ENCODE assay signal across 16 cellular contexts in genomic region chr5:376951-377325, GRCh38. TPM values are rescaled to one million over a fixed set of nuclear protein-coding genes. Genes with fewer than 3 reads are reported as not detected.
A peak's percentile ranks its signal among the peaks of the same experiment; 100 is the strongest.
DNase-seq lines count a peak whose midpoint lies in the region; ATAC-seq and TF ChIP-seq lines count a peak whose summit lies in the region.
"Had no signal": no experiment of that assay in that cellular context is flagged by ENCODE, and none has a peak within 500 bp of the region (broad histone marks: within the 10 kb centered on the region; RNA-seq: fewer than 3 reads in every experiment).

No MANE protein-coding gene starts in this region.

- H3K36me3 Mint-ChIP-seq in activated naive CD4-positive, alpha-beta T cell treated with anti-CD3 and anti-CD28 coated beads, Interleukin-2, amount 10 ng/mL, durations not matched to agents 7 days and 5 days: peaks cover 26% of the 10 kb centered on the region
- peaks cover 15% of the 10 kb centered on the region for H3K36me3 Mint-ChIP-seq in activated CD4-positive, alpha-beta memory T cell treated with anti-CD3 and anti-CD28 coated beads for 36 hours
- H3K36me3 Mint-ChIP-seq in type B pancreatic cell: peaks cover 9% of the 10 kb centered on the region
- H3K36me3 Mint-ChIP-seq: T-cell had no signal

- POLR2A ChIA-PET in activated CD4-positive, alpha-beta memory T cell treated with anti-CD3 and anti-CD28 coated beads for 36 hours (lab: Charles Lee): interaction anchor here (0.6 kb wide), 1 partner anchor 264 kb away, joined by 3 read pairs; no protein-coding TSS in a partner anchor

- no peaks in the 10 kb centered on the region for H3K27me3 Mint-ChIP-seq in activated naive CD4-positive, alpha-beta T cell treated with anti-CD3 and anti-CD28 coated beads, Interleukin-2, amount 10 ng/mL, durations not matched to agents 7 days and 5 days
- peaks cover 9% of the 10 kb centered on the region for H3K27me3 Mint-ChIP-seq in activated CD4-positive, alpha-beta memory T cell treated with anti-CD3 and anti-CD28 coated beads for 36 hours
- peaks cover 6% of the 10 kb centered on the region for H3K27me3 Mint-ChIP-seq in type B pancreatic cell

- CTCF ChIA-PET in activated naive CD4-positive, alpha-beta T cell treated with anti-CD3 and anti-CD28 coated beads, Interleukin-2, amount 10 ng/mL, durations not matched to agents 7 days and 5 days (lab: Charles Lee): no interaction called here
- CTCF ChIA-PET in activated CD4-positive, alpha-beta memory T cell treated with anti-CD3 and anti-CD28 coated beads for 36 hours (lab: Charles Lee): no interaction called here

- no peak for DNase-seq in activated naive CD4-positive, alpha-beta T cell treated with anti-CD3 and anti-CD28 coated beads, Interleukin-2, amount 10 ng/mL, durations not matched to agents 7 days and 5 days
- DNase-seq in activated naive CD4-positive, alpha-beta T cell treated with Interleukin-2 at 50 U/mL for 16 hours: no peak
- DNase-seq in activated CD4-positive, alpha-beta memory T cell treated with anti-CD3 and anti-CD28 coated beads for 36 hours: no peak
- DNase-seq in islet precursor cell: peak; percentile 35
- DNase-seq in type B pancreatic cell (ENCODE audit: extremely low spot score, unreplicated experiment): peak; percentile 36
- no peak for DNase-seq in foreskin melanocyte
- DNase-seq in medulla oblongata (ENCODE audit: extremely low spot score): no peak
- DNase-seq: anterior cingulate cortex; effector memory CD4-positive, alpha-beta T cell; MG63; NCI-H1694 treated with DMSO at 0.1 percent for 48 hours; NCI-H345 had no signal

- ATAC-seq in HG02798 (IDR thresholded peaks at IDR 0.05; ENCODE audit: poor library complexity, unreplicated experiment): no peak
- ATAC-seq: T-cell had no signal

- peaks cover 6% of the 10 kb centered on the region for H3K9me3 Mint-ChIP-seq in activated naive CD4-positive, alpha-beta T cell treated with anti-CD3 and anti-CD28 coated beads, Interleukin-2, amount 10 ng/mL, durations not matched to agents 7 days and 5 days
- H3K9me3 Mint-ChIP-seq in activated CD4-positive, alpha-beta memory T cell treated with anti-CD3 and anti-CD28 coated beads for 36 hours: peaks cover 4% of the 10 kb centered on the region
- H3K9me3 Mint-ChIP-seq in type B pancreatic cell: peaks cover 3% of the 10 kb centered on the region
- H3K9me3 Mint-ChIP-seq: central memory CD8-positive, alpha-beta T cell had no signal

- intact Hi-C loops in activated CD4-positive, alpha-beta memory T cell treated with anti-CD3 and anti-CD28 coated beads for 36 hours (cut with micrococcal nuclease): loop anchor here (5.0 kb wide), 1 partner anchor 80 kb away; no protein-coding TSS in a partner anchor

- peak overlapping the region; percentile 56 for H3K27ac Mint-ChIP-seq in activated naive CD4-positive, alpha-beta T cell treated with anti-CD3 and anti-CD28 coated beads, Interleukin-2, amount 10 ng/mL, durations not matched to agents 7 days and 5 days
- H3K27ac Mint-ChIP-seq in activated CD4-positive, alpha-beta memory T cell treated with anti-CD3 and anti-CD28 coated beads for 36 hours: peak overlapping the region; percentile 51
- H3K27ac Mint-ChIP-seq in type B pancreatic cell: no peak overlapping the region
- H3K27ac Mint-ChIP-seq: T-cell had no signal

- no peak for TF ChIP-seq CTCF in type B pancreatic cell (conservative IDR thresholded peaks at IDR 0.05)

- no peak overlapping the region for H3K4me3 Mint-ChIP-seq in activated naive CD4-positive, alpha-beta T cell treated with anti-CD3 and anti-CD28 coated beads, Interleukin-2, amount 10 ng/mL, durations not matched to agents 7 days and 5 days
- H3K4me3 Mint-ChIP-seq in activated CD4-positive, alpha-beta memory T cell treated with anti-CD3 and anti-CD28 coated beads for 36 hours: no peak overlapping the region
- H3K4me3 Mint-ChIP-seq in type B pancreatic cell: no peak overlapping the region
- H3K4me3 Mint-ChIP-seq: central memory CD8-positive, alpha-beta T cell; neural crest cell; T-cell had no signal

- peaks cover 78% of the 10 kb centered on the region for H3K4me1 Mint-ChIP-seq in activated naive CD4-positive, alpha-beta T cell treated with anti-CD3 and anti-CD28 coated beads, Interleukin-2, amount 10 ng/mL, durations not matched to agents 7 days and 5 days
- H3K4me1 Mint-ChIP-seq in activated CD4-positive, alpha-beta memory T cell treated with anti-CD3 and anti-CD28 coated beads for 36 hours (ENCODE audit: low read depth): peaks cover 58% of the 10 kb centered on the region
- H3K4me1 Mint-ChIP-seq in type B pancreatic cell (ENCODE audit: unreplicated experiment): peaks cover 18% of the 10 kb centered on the region
- H3K4me1 Mint-ChIP-seq: central memory CD8-positive, alpha-beta T cell; neural crest cell had no signal

RNA-seq across cellular contexts. Expression of gene AHRR, which starts 55.4 kb away (rescaled TPM):
- 10 to 100 TPM; 16.7 to 16.8 TPM for total RNA-seq in activated CD4-positive, alpha-beta memory T cell treated with anti-CD3 and anti-CD28 coated beads for 36 hours
- total RNA-seq in type B pancreatic cell (ENCODE audit: low replicate concordance): 7.9 and 13.4 TPM in 2 replicates

Comparison
In these comparisons a context has a peak if more than half of its experiments do, and no peak if none do; other contexts are left out.
1. DNase-seq: peak in islet precursor cell (single experiment) and type B pancreatic cell (single experiment); none in activated naive CD4-positive, alpha-beta T cell treated with anti-CD3 and anti-CD28 coated beads, Interleukin-2, amount 10 ng/mL, durations not matched to agents 7 days and 5 days (single experiment), activated naive CD4-positive, alpha-beta T cell treated with Interleukin-2 at 50 U/mL for 16 hours (single experiment), activated CD4-positive, alpha-beta memory T cell treated with anti-CD3 and anti-CD28 coated beads for 36 hours (single experiment), foreskin melanocyte (single experiment) and medulla oblongata (single experiment).